Comparison of ENCODE assay signal across 3 cellular contexts in genomic region chr20:23711778-23712177, GRCh38. TPM values are rescaled to one million over a fixed set of nuclear protein-coding genes. Genes with fewer than 3 reads are reported as not detected.
"Had no signal": no experiment of that assay in that cellular context is flagged by ENCODE, and none has a peak within 500 bp of the region (broad histone marks: within the 10 kb centered on the region; RNA-seq: fewer than 3 reads in every experiment).

No MANE protein-coding gene starts in this region.

RNA-seq across cellular contexts. Expression of gene CST4, which starts 22.9 kb away (rescaled TPM):
- total RNA-seq: LHCN-M2, MCF 10A had no signal

RNA-seq across cellular contexts. Expression of gene CST1, which starts 39.0 kb away (rescaled TPM):
- total RNA-seq: LHCN-M2, MCF 10A, NCI-H460 had no signal
